In the genomic region with DNA sequence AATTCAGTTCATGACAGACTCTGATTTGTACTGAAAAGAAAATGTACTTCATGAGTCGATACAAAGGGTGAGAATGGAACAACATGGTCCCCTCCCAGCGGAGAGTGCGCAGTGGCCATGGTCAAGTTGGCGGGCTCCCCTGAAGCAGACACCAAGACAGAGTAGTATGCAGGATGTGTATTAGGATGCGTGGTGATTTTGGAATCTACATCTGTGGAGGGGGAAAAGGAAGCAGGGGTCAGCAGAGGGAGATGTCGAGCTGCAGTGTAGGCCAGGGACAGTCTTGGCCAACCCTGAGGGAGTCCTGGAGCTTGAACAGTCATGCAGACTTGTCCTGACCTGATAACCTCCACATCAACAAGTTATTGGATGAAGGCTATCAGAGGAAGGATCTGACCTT, we compare ENCODE assay signal across 19 cellular contexts.
DNase-seq lines count a peak whose midpoint lies in the region; ATAC-seq, FAIRE-seq and TF ChIP-seq lines count a peak whose summit lies in the region.
"Had no signal": no experiment of that assay in that cellular context is flagged by ENCODE, and none has a peak within 500 bp of the region (broad histone marks: within the 10 kb centered on the region; RNA-seq: fewer than 3 reads in every experiment).

No MANE protein-coding gene starts in this region.

- no peak for TF ChIP-seq CTCF in HCT116 (IDR thresholded peaks at IDR 0.05 in 2 of 3, conservative IDR thresholded peaks at IDR 0.05 in 1 of 3; ENCODE audit: borderline replicate concordance in 1 of 3, insufficient read depth in 1 of 3, low read depth in 2 of 3, low read length in 2 of 3)
- TF ChIP-seq CTCF in GM12878 (IDR thresholded peaks at IDR 0.05 in 2 of 3, conservative IDR thresholded peaks at IDR 0.05 in 1 of 3; ENCODE audit: control insufficient read depth in 2 of 3, extremely low read depth in 1 of 3, insufficient read depth in 1 of 3, low read depth in 3 of 3, low read length in 3 of 3), result peak; percentile 32 to 54 (median 37); a peak in 4 of 6 replicates
- peak in 1 of 4 donors; percentile 26 for TF ChIP-seq CTCF in right lobe of liver (IDR thresholded peaks at IDR 0.05)

- H3K27me3 ChIP-seq in HCT116 (ENCODE audit: insufficient read depth, low read length), result peaks cover 3% of the 10 kb centered on the region; the same call in 1 of the 2 replicates
- peaks cover 0 to 3% of the 10 kb centered on the region in 2 experiments; a peak in 2 of 4 replicates for H3K27me3 ChIP-seq in GM12878 (replicated peaks in 1 of 2; ENCODE audit: control insufficient read depth in 2 of 2, insufficient read depth in 2 of 2, low read length in 1 of 2)
- H3K27me3 ChIP-seq in right lobe of liver, result no peaks in the 10 kb centered on the region
- H3K27me3 ChIP-seq: suprapubic skin had no signal

- POLR2A ChIA-PET in HCT116 (lab: Charles Lee), result no interaction called here
- POLR2A ChIA-PET in GM12878 (lab: Charles Lee), result no interaction called here

- no peak for FAIRE-seq in GM12878 (lab: Jason Lieb, UNC)

- H3K4me1 ChIP-seq in HCT116 (ENCODE audit: control insufficient read depth in 1 of 2, insufficient read depth in 2 of 2, low read length in 2 of 2) (no peaks in the 10 kb centered on the region), GM12878 (ENCODE audit: control insufficient read depth, insufficient read depth, low read length) (no peaks in the 10 kb centered on the region), right lobe of liver (peaks cover 0 to 5% (median 0%) of the 10 kb centered on the region in 4 donors)
- H3K4me1 ChIP-seq: lower lobe of right lung, suprapubic skin had no signal

- in situ Hi-C loops in GM12878 (cut with MboI), result no loop called here

- H3K27ac ChIP-seq in HCT116 (ENCODE audit: low read depth, low read length), result no peak overlapping the region
- H3K27ac ChIP-seq in GM12878 (ENCODE audit: control insufficient read depth, insufficient read depth), result no peak overlapping the region
- no peak overlapping the region for H3K27ac ChIP-seq in right lobe of liver
- H3K27ac ChIP-seq: lower lobe of right lung, suprapubic skin had no signal

- H2AFZ ChIP-seq in HCT116 (ENCODE audit: low read depth, low read length, poor library complexity, severe bottlenecking), result no peak overlapping the region
- H2AFZ ChIP-seq in GM12878 (ENCODE audit: control insufficient read depth, low read depth, low read length), result no peak overlapping the region

- no peak overlapping the region for H3K4me3 ChIP-seq in HCT116 (replicated peaks in 1 of 2; ENCODE audit: low read depth in 1 of 2, low read length in 2 of 2)
- no peak overlapping the region for H3K4me3 ChIP-seq in GM12878
- no peak overlapping the region for H3K4me3 ChIP-seq in right lobe of liver
- H3K4me3 ChIP-seq: lower lobe of right lung, suprapubic skin had no signal

- BruUV-seq in HCT116 (replicated peaks; lab: Mats Ljungman, UMichigan), result no TSS peak
- no TSS peak for BruUV-seq in GM12878 (replicated peaks; lab: Mats Ljungman, UMichigan)

- H3K4me2 ChIP-seq in HCT116 (ENCODE audit: low read length), result no peak overlapping the region
- H3K4me2 ChIP-seq in GM12878 (ENCODE audit: control insufficient read depth, insufficient read depth), result no peak overlapping the region

- no peak for TF ChIP-seq POLR2A in HCT116 (IDR thresholded peaks at IDR 0.05; ENCODE audit: borderline replicate concordance, extremely low read depth, insufficient read depth, insufficient read length)
- no peak for TF ChIP-seq POLR2A in GM12878 (IDR thresholded peaks at IDR 0.05; ENCODE audit: low read depth, low read length)
- TF ChIP-seq POLR2A in right lobe of liver (IDR thresholded peaks at IDR 0.05), result no peak

- no peaks in the 10 kb centered on the region for H3K9me3 ChIP-seq in HCT116 (ENCODE audit: control insufficient read depth in 1 of 2, insufficient read depth in 1 of 2, low read depth in 1 of 2, low read length in 2 of 2)
- H3K9me3 ChIP-seq in GM12878 (replicated peaks; ENCODE audit: control insufficient read depth, insufficient read depth, low read length), result no peaks in the 10 kb centered on the region
- H3K9me3 ChIP-seq in right lobe of liver, result no peaks in the 10 kb centered on the region
- H3K9me3 ChIP-seq: lower lobe of right lung, suprapubic skin had no signal

- ATAC-seq in HCT116, result 0 out of 2 replicates have a peak, but pooled peaks have one; percentile 40
- ATAC-seq in GM12878, result peak; percentile 76
- ATAC-seq in right lobe of liver, result peak in 3 of 4 donors; percentile 43 to 64 (median 46)
- ATAC-seq: activated CD4-positive, alpha-beta T cell treated with anti-CD3 and anti-CD28 coated beads for 36 hours; lower lobe of right lung; natural killer cell treated with Interleukin-12 subunit alpha and Interleukin-12 subunit beta and Interleukin-15 and Interleukin-18, amount 100 ng/mL, for 72 hours had no signal

- H3K9ac ChIP-seq in HCT116 (ENCODE audit: low read length) (no peak overlapping the region), GM12878 (ENCODE audit: control insufficient read depth, insufficient read depth, low read length) (no peak overlapping the region)

- DNase-seq in DMS53 (lab: John Stamatoyannopoulos, UW) (peak; percentile 46), DMS53 treated with DMSO at 0.1 percent for 48 hours (lab: John Stamatoyannopoulos, UW; ENCODE audit: unreplicated experiment) (no peak), HCT116 (ENCODE audit: low read depth, low spot score) (no peak), GM12878 (ENCODE audit: low read depth, low spot score) (no peak), right lobe of liver (no peak), NCI-H2227 treated with DMSO at 0.1 percent for 48 hours (lab: John Stamatoyannopoulos, UW) (no peak), cardiac septum (ENCODE audit: low spot score) (no peak), NCI-H510A treated with DMSO at 0.1 percent for 48 hours (lab: John Stamatoyannopoulos, UW) (no peak)
- DNase-seq: 8988T; activated CD4-positive, alpha-beta T cell treated with anti-CD3 and anti-CD28 coated beads for 36 hours; activated T-cell treated with anti-CD3 and anti-CD28 coated beads for 4 hours; GF-D8; lower lobe of right lung; NCI-H2029; NCI-H69; retina; Right ventricle myocardium superior had no signal

- 46% methylated on average over 6 of the region's 6 CpGs for WGBS in GM12878 (ENCODE audit: insufficient coverage, insufficient replicate concordance, low lambda C conversion rate, missing lambda C conversion rate)
- WGBS in right lobe of liver (ENCODE audit: insufficient coverage, low coverage, low lambda C conversion rate, missing lambda C conversion rate), result 85% methylated on average over 6 of the region's 6 CpGs

- TF ChIP-seq RAD21 in HCT116 (IDR thresholded peaks at IDR 0.05; ENCODE audit: low read depth) (no peak), GM12878 (IDR thresholded peaks at IDR 0.05; ENCODE audit: insufficient read depth, low read depth, low read length) (peak; percentile 65)

- SMC1A ChIA-PET in GM12878 (lab: Charles Lee; ENCODE audit: uncharacterized antibody, unreplicated experiment), result interaction anchor here (1.1 to 8.6 kb wide), 9 partner anchors 26 to 451 kb away, joined by 3 to 149 read pairs (median 4); no protein-coding TSS in a partner anchor

- H3K9me2 ChIP-seq in HCT116 (ENCODE audit: insufficient read depth), result no peaks in the 10 kb centered on the region

- H4K20me1 ChIP-seq in HCT116 (ENCODE audit: insufficient read depth) (no peaks in the 10 kb centered on the region), GM12878 (ENCODE audit: control insufficient read depth, insufficient read depth) (no peaks in the 10 kb centered on the region)

- H3K36me3 ChIP-seq in HCT116 (ENCODE audit: control insufficient read depth in 1 of 2, insufficient read depth in 2 of 2, low read length in 2 of 2) (no peaks in the 10 kb centered on the region), GM12878 (ENCODE audit: control insufficient read depth in 2 of 2, insufficient read depth in 2 of 2, low read length in 1 of 2) (no peaks in the 10 kb centered on the region), right lobe of liver (no peaks in the 10 kb centered on the region)
- H3K36me3 ChIP-seq: lower lobe of right lung, suprapubic skin had no signal

- CTCF ChIA-PET in HCT116 (lab: Charles Lee) (interaction anchor here (0.6 kb wide), 1 partner anchor 420 kb away, joined by 3 read pairs; no protein-coding TSS in a partner anchor), GM12878 (lab: Yijun Ruan, JAX) (interaction anchor here (0.6 to 7.6 kb wide), 9 partner anchors 12 to 480 kb away, joined by 3 to 55 read pairs (median 3); no protein-coding TSS in a partner anchor)

- TF ChIP-seq EP300 in GM12878 (IDR thresholded peaks at IDR 0.05; ENCODE audit: borderline replicate concordance in 1 of 2, control insufficient read depth in 1 of 2, low read depth in 2 of 2, low read length in 2 of 2), result no peak

- intact Hi-C loops in HCT116 (cut with micrococcal nuclease) (no loop called here), GM12878 (cut with micrococcal nuclease; ENCODE audit: unreplicated experiment) (loop anchor here (1.0 kb wide), 1 partner anchor 100 kb away; no protein-coding TSS in a partner anchor), right lobe of liver (cut with DNase I) (no loop called here), cardiac septum (cut with DNase I) (no loop called here)

- H3K79me2 ChIP-seq in HCT116 (ENCODE audit: insufficient read depth, low read length), result no peaks in the 10 kb centered on the region
- H3K79me2 ChIP-seq in GM12878 (ENCODE audit: control insufficient read depth, insufficient read depth, low read length), result no peaks in the 10 kb centered on the region

- RAD21 ChIA-PET in HCT116 (lab: Charles Lee; ENCODE audit: low non-redundant PET in 1 of 2, low total read pairs in 2 of 2, uncharacterized antibody in 2 of 2, unreplicated experiment in 2 of 2), result no interaction called here
- RAD21 ChIA-PET in GM12878 (lab: Charles Lee; ENCODE audit: unreplicated experiment), result interaction anchor here (0.8 to 5.4 kb wide), 7 partner anchors 26 to 587 kb away, joined by 4 to 61 read pairs (median 5); no protein-coding TSS in a partner anchor

TF ChIP-seq in HCT116, 20 proteins besides CTCF, POLR2A, EP300 and RAD21:
- TF ChIP-seq TCF7L2 (IDR thresholded peaks at IDR 0.05; ENCODE audit: borderline replicate concordance, extremely low read depth, insufficient read depth, insufficient read length), result no peak
- no peak for TF ChIP-seq EZH2phosphoT487 (IDR thresholded peaks at IDR 0.05; ENCODE audit: borderline replicate concordance)
- no peak for TF ChIP-seq ZFX (IDR thresholded peaks at IDR 0.05)
- TF ChIP-seq CEBPB (IDR thresholded peaks at IDR 0.05; ENCODE audit: low read depth), result no peak

TF ChIP-seq in GM12878, 131 proteins besides CTCF, POLR2A, EP300 and RAD21:
- TF ChIP-seq SMC3 (IDR thresholded peaks at IDR 0.05; ENCODE audit: borderline replicate concordance, low read length), result peak; percentile 66
- TF ChIP-seq, protein P1, sequence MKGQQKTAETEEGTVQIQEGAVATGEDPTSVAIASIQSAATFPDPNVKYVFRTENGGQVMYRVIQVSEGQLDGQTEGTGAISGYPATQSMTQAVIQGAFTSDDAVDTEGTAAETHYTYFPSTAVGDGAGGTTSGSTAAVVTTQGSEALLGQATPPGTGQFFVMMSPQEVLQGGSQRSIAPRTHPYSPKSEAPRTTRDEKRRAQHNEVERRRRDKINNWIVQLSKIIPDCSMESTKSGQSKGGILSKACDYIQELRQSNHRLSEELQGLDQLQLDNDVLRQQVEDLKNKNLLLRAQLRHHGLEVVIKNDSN (IDR thresholded peaks at IDR 0.05; ENCODE audit: borderline replicate concordance, extremely low read length, insufficient read depth, low read depth, low read length), result no peak
- no peak for TF ChIP-seq NR2F1 (conservative IDR thresholded peaks at IDR 0.05)
- TF ChIP-seq ESRRA (IDR thresholded peaks at IDR 0.05; ENCODE audit: low read length), result no peak

Comparison
In these comparisons a context has a peak if more than half of its experiments do, and no peak if none do; other contexts are left out.
1. CTCF ChIP-seq: peak in GM12878 (3 of 3); none in HCT116 (0 of 3).
2. Peak in every context shown above with its lines, with median percentiles within 50 percentile points of each other: ATAC-seq.